In the genomic region with DNA sequence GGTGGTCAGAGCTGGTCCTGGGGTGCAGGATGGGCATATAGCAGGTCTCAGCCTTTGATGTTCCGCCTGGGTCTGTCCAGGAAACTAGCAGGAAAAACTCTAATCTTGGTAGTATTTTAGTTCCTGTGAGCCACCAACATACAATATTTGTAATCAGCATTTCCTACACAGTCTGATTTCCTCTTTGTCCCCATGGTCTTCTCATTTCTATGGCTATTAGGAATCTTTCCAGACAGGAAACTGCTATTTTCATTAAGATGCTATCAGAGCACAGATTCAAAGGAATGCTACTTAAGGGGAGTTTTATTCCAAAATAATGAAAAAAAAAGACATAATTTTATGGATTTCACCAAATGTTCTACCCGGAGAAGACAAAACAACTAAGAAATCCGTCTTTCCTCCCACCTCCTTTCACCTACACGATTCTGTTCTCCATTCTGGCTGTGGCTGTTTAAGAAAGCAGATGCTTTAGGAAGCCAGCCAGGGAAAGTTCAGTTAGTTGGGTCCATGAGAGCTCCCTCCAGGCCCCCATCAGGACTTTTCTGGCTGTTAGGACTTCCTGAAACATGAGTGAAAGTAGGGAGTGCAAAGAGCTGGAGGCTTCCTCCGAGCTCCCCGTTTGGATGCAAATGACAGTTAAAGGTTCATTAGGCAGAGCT, we compare ENCODE assay signal across 1 cellular context.
TF ChIP-seq lines count a peak whose summit lies in the region.

No MANE protein-coding gene starts in this region.

TF ChIP-seq in H1, 55 proteins besides CTCF, POLR2A, EP300 and RAD21:
- TF ChIP-seq CHD1 (IDR thresholded peaks at IDR 0.05; ENCODE audit: low read depth, low read length) (no peak), EZH2 (IDR thresholded peaks at IDR 0.05; ENCODE audit: low read depth, low read length, severe bottlenecking) (no peak), NANOG (IDR thresholded peaks at IDR 0.05; ENCODE audit: insufficient read depth, low read depth, low read length, poor library complexity, severe bottlenecking) (no peak), FOSL1 (IDR thresholded peaks at IDR 0.05; ENCODE audit: insufficient read depth, low read depth, low read length) (no peak)
TF ChIP-seq in H1: peak in this region for 0.
